ENCODE assay signal across 22 cellular contexts in genomic region chr10:18211862-18212261, GRCh38.
A peak's percentile ranks its signal among the peaks of the same experiment; 100 is the strongest.
DNase-seq lines count a peak whose midpoint lies in the region; ATAC-seq, FAIRE-seq and TF ChIP-seq lines count a peak whose summit lies in the region.
"Had no signal": no experiment of that assay in that cellular context is flagged by ENCODE, and none has a peak within 500 bp of the region (broad histone marks: within the 10 kb centered on the region; RNA-seq: fewer than 3 reads in every experiment).

No MANE protein-coding gene starts in this region.

- DNase-seq in DMS53 (lab: John Stamatoyannopoulos, UW) (peak; percentile 80), SHP77 (lab: John Stamatoyannopoulos, UW) (peak; percentile 32 to 59), body of pancreas (peak; percentile 25 to 69 (median 46)), pancreas (peak in 2 of 6 donors; percentile 29 to 47), RPMI8226 (no peak), sigmoid colon (no peak)
- DNase-seq: AML-193; Caco-2; Calu3; CD4-positive, alpha-beta T cell; CD8-positive, alpha-beta T cell; DMS79 treated with DMSO at 0.1 percent for 48 hours; GF-D8 had no signal

- H3K9me3 ChIP-seq in body of pancreas (no peaks in the 10 kb centered on the region), pancreas (no peaks in the 10 kb centered on the region), sigmoid colon (no peaks in the 10 kb centered on the region)
- H3K9me3 ChIP-seq: A549; BLaER1 treated with 17β-estradiol and CSF1 and Interleukin-3, amounts not matched to agents 10 nM and 100 nM; Caco-2 had no signal

- H3K4me1 ChIP-seq in body of pancreas (peaks cover 41% of the 10 kb centered on the region), pancreas (peaks cover 14 to 22% (median 14%) of the 10 kb centered on the region in 3 donors), sigmoid colon (peaks cover 0 to 76% (median 54%) of the 10 kb centered on the region in 4 donors)
- H3K4me1 ChIP-seq: A549 had no signal

- ATAC-seq in body of pancreas (peak; percentile 73), pancreas (peak; percentile 54 to 77 (median 70)), SK-N-SH treated with all-trans-retinoic acid at 6 μM for 48 hours (no peak)
- ATAC-seq: A549; CD8-positive, alpha-beta T cell had no signal

- no peak for TF ChIP-seq CTCF in body of pancreas (IDR thresholded peaks at IDR 0.05)
- TF ChIP-seq CTCF in pancreas (IDR thresholded peaks at IDR 0.05) = no peak
- no peak for TF ChIP-seq CTCF in sigmoid colon (IDR thresholded peaks at IDR 0.05)

- intact Hi-C loops in body of pancreas (cut with DNase I) (no loop called here), pancreas (cut with DNase I) (no loop called here), sigmoid colon (cut with DNase I) (no loop called here)

- H3K4me3 ChIP-seq in body of pancreas (no peak overlapping the region), pancreas (no peak overlapping the region), sigmoid colon (no peak overlapping the region)
- H3K4me3 ChIP-seq: A549; BLaER1 treated with 17β-estradiol and CSF1 and Interleukin-3, amounts not matched to agents 10 nM and 100 nM had no signal

- no peak for FAIRE-seq in pancreas (lab: Jason Lieb, UNC)
- FAIRE-seq: A549, D721Med, G401.6, GM12891, GM19239 had no signal

- WGBS in body of pancreas, 2 donors = 35 to 44% methylated on average over 4 of the region's 4 CpGs
- WGBS in pancreas, 2 donors = 29 to 35% methylated on average over 4 of the region's 4 CpGs
- WGBS in sigmoid colon, 2 donors = 41 to 76% methylated on average over 4 of the region's 4 CpGs

- TF ChIP-seq POLR2A in body of pancreas (IDR thresholded peaks at IDR 0.05) = no peak
- TF ChIP-seq POLR2A in sigmoid colon (IDR thresholded peaks at IDR 0.05) = no peak

- H3K27ac ChIP-seq in body of pancreas (peak overlapping the region in 2 of 4 donors; percentile 42 to 52), pancreas (peak overlapping the region in 2 of 4 donors; percentile 14 to 28), sigmoid colon (peak overlapping the region in 1 of 4 donors; percentile 22)
- H3K27ac ChIP-seq: 22Rv1; A549; BLaER1 treated with 17β-estradiol and CSF1 and Interleukin-3, amounts not matched to agents 10 nM and 100 nM; C4-2B had no signal

- H3K27me3 ChIP-seq in body of pancreas = no peaks in the 10 kb centered on the region
- no peaks in the 10 kb centered on the region for H3K27me3 ChIP-seq in pancreas
- H3K27me3 ChIP-seq in sigmoid colon = no peaks in the 10 kb centered on the region
- H3K27me3 ChIP-seq: BLaER1 treated with 17β-estradiol and CSF1 and Interleukin-3, amounts not matched to agents 10 nM and 100 nM had no signal

- no peaks in the 10 kb centered on the region for H3K36me3 ChIP-seq in body of pancreas (replicated peaks in 1 of 2; ENCODE audit: insufficient read depth in 1 of 2, low read depth in 2 of 2)
- no peaks in the 10 kb centered on the region for H3K36me3 ChIP-seq in pancreas
- H3K36me3 ChIP-seq in sigmoid colon = no peaks in the 10 kb centered on the region
- H3K36me3 ChIP-seq: BLaER1 treated with 17β-estradiol and CSF1 and Interleukin-3, amounts not matched to agents 10 nM and 100 nM had no signal

- TF ChIP-seq EP300 in sigmoid colon (IDR thresholded peaks at IDR 0.05) = no peak

TF ChIP-seq in SK-N-SH treated with all-trans-retinoic acid at 6 μM for 48 hours, 23 proteins besides CTCF, POLR2A, EP300 and RAD21:
- no peak for TF ChIP-seq SNAI2 (CRISPR knock-in tag; IDR thresholded peaks at IDR 0.05)
- no peak for TF ChIP-seq ZNF70 (CRISPR knock-in tag; IDR thresholded peaks at IDR 0.05)
- no peak for TF ChIP-seq GLIS3 (CRISPR knock-in tag; IDR thresholded peaks at IDR 0.05)
- TF ChIP-seq ESRRG (CRISPR knock-in tag; IDR thresholded peaks at IDR 0.05) = no peak
- no peak for TF ChIP-seq PPARA (CRISPR knock-in tag; IDR thresholded peaks at IDR 0.05; ENCODE audit: borderline replicate concordance)
- TF ChIP-seq ZNF565 (CRISPR knock-in tag; conservative IDR thresholded peaks at IDR 0.05; ENCODE audit: low read depth) = no peak
- no peak for TF ChIP-seq BACH2 (CRISPR knock-in tag; IDR thresholded peaks at IDR 0.05; ENCODE audit: borderline replicate concordance)
- TF ChIP-seq POU6F1 (CRISPR knock-in tag; IDR thresholded peaks at IDR 0.05; ENCODE audit: borderline replicate concordance, low read depth) = no peak
- no peak for TF ChIP-seq ZNF8 (CRISPR knock-in tag; IDR thresholded peaks at IDR 0.05)
- TF ChIP-seq RARB (CRISPR knock-in tag; IDR thresholded peaks at IDR 0.05) = no peak
- TF ChIP-seq, protein P1, sequence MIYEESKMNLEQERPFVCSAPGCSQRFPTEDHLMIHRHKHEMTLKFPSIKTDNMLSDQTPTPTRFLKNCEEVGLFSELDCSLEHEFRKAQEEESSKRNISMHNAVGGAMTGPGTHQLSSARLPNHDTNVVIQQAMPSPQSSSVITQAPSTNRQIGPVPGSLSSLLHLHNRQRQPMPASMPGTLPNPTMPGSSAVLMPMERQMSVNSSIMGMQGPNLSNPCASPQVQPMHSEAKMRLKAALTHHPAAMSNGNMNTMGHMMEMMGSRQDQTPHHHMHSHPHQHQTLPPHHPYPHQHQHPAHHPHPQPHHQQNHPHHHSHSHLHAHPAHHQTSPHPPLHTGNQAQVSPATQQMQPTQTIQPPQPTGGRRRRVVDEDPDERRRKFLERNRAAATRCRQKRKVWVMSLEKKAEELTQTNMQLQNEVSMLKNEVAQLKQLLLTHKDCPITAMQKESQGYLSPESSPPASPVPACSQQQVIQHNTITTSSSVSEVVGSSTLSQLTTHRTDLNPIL (CRISPR knock-in tag; IDR thresholded peaks at IDR 0.05; ENCODE audit: low read depth) = no peak
- TF ChIP-seq ZC3H10 (CRISPR knock-in tag; IDR thresholded peaks at IDR 0.05) = no peak
- TF ChIP-seq CSDC2 (CRISPR knock-in tag; IDR thresholded peaks at IDR 0.05) = no peak
- TF ChIP-seq, protein P2, sequence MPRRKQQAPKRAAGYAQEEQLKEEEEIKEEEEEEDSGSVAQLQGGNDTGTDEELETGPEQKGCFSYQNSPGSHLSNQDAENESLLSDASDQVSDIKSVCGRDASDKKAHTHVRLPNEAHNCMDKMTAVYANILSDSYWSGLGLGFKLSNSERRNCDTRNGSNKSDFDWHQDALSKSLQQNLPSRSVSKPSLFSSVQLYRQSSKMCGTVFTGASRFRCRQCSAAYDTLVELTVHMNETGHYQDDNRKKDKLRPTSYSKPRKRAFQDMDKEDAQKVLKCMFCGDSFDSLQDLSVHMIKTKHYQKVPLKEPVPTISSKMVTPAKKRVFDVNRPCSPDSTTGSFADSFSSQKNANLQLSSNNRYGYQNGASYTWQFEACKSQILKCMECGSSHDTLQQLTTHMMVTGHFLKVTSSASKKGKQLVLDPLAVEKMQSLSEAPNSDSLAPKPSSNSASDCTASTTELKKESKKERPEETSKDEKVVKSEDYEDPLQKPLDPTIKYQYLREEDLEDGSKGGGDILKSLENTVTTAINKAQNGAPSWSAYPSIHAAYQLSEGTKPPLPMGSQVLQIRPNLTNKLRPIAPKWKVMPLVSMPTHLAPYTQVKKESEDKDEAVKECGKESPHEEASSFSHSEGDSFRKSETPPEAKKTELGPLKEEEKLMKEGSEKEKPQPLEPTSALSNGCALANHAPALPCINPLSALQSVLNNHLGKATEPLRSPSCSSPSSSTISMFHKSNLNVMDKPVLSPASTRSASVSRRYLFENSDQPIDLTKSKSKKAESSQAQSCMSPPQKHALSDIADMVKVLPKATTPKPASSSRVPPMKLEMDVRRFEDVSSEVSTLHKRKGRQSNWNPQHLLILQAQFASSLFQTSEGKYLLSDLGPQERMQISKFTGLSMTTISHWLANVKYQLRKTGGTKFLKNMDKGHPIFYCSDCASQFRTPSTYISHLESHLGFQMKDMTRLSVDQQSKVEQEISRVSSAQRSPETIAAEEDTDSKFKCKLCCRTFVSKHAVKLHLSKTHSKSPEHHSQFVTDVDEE (CRISPR knock-in tag; IDR thresholded peaks at IDR 0.05) = no peak
- TF ChIP-seq ZFP3 (CRISPR knock-in tag; IDR thresholded peaks at IDR 0.05) = no peak
- TF ChIP-seq OSR1 (CRISPR knock-in tag; IDR thresholded peaks at IDR 0.05) = no peak
- no peak for TF ChIP-seq ARNTL (CRISPR knock-in tag; IDR thresholded peaks at IDR 0.05; ENCODE audit: borderline replicate concordance, low read depth)
- no peak for TF ChIP-seq TCF4 (CRISPR knock-in tag; IDR thresholded peaks at IDR 0.05; ENCODE audit: borderline replicate concordance)
- no peak for TF ChIP-seq TOX (CRISPR knock-in tag; IDR thresholded peaks at IDR 0.05; ENCODE audit: borderline replicate concordance)

Comparison
In these comparisons a context has a peak if more than half of its experiments do, and no peak if none do; other contexts are left out.
1. DNase-seq: peak in DMS53 (single experiment), SHP77 (2 of 2) and body of pancreas (4 of 4); none in RPMI8226 (single experiment) and sigmoid colon (single experiment).